Comparison of ENCODE assay signal across 10 cellular contexts in genomic region chr12:9702239-9702638, GRCh38.
A peak's percentile ranks its signal among the peaks of the same experiment; 100 is the strongest.
DNase-seq lines count a peak whose midpoint lies in the region; ATAC-seq and TF ChIP-seq lines count a peak whose summit lies in the region.
"Had no signal": no experiment of that assay in that cellular context is flagged by ENCODE, and none has a peak within 500 bp of the region (broad histone marks: within the 10 kb centered on the region; RNA-seq: fewer than 3 reads in every experiment).

No MANE protein-coding gene starts in this region.

- intact Hi-C loops in tibial artery (cut with DNase I; ENCODE audit: low total_unique reads) = no loop called here

- H3K9me3 ChIP-seq in tibial artery = no peaks in the 10 kb centered on the region

- no peak overlapping the region for H3K27ac ChIP-seq in tibial artery

- ATAC-seq in GM21390 (IDR thresholded peaks at IDR 0.05; ENCODE audit: unreplicated experiment) = peak; percentile 44
- ATAC-seq in GM18519 (IDR thresholded peaks at IDR 0.05; ENCODE audit: low FRiP score, unreplicated experiment) = no peak
- ATAC-seq: sciatic nerve had no signal

- no peaks in the 10 kb centered on the region for H3K4me1 ChIP-seq in tibial artery

- H3K4me3 ChIP-seq in tibial artery = no peak overlapping the region

- no peaks in the 10 kb centered on the region for H3K27me3 ChIP-seq in tibial artery

- H3K36me3 ChIP-seq in tibial artery = no peaks in the 10 kb centered on the region

- TF ChIP-seq CTCF in tibial artery (IDR thresholded peaks at IDR 0.05) = no peak

- peak in 3 of 5 experiments; percentile 20 to 87 (median 61) for DNase-seq in T-helper 2 cell
- peak; percentile 33 for DNase-seq in activated naive CD4-positive, alpha-beta T cell treated with anti-CD3 and anti-CD28 coated beads, Interleukin-2, amount 50 U/mL, for 16 hours
- peak; percentile 52 for DNase-seq in stimulated activated CD8-positive, alpha-beta memory T cell treated with anti-CD3 and anti-CD28 coated beads, Interleukin-4, amount 100 ng/mL, for 48 hours
- DNase-seq in NCI-H524 treated with DMSO at 0.1 percent for 48 hours (lab: John Stamatoyannopoulos, UW) = no peak
- DNase-seq in tibial artery = no peak
- DNase-seq in HPDE6-E6E7 (ENCODE audit: extremely low spot score) = no peak
- DNase-seq: RPMI8226 had no signal

Comparison
In these comparisons a context has a peak if more than half of its experiments do, and no peak if none do; other contexts are left out.
1. DNase-seq: peak in T-helper 2 cell (3 of 5), activated naive CD4-positive, alpha-beta T cell treated with anti-CD3 and anti-CD28 coated beads, Interleukin-2, amount 50 U/mL, for 16 hours (single experiment) and stimulated activated CD8-positive, alpha-beta memory T cell treated with anti-CD3 and anti-CD28 coated beads, Interleukin-4, amount 100 ng/mL, for 48 hours (single experiment); none in NCI-H524 treated with DMSO at 0.1 percent for 48 hours (single experiment), tibial artery (0 of 2) and HPDE6-E6E7 (single experiment).